In genomic region chr12:108729612-108730336, GRCh38 we compare ENCODE assay signal across 8 cellular contexts. TPM values are rescaled to one million over a fixed set of nuclear protein-coding genes. Genes with fewer than 3 reads are reported as not detected.
DNase-seq lines count a peak whose midpoint lies in the region; ATAC-seq and TF ChIP-seq lines count a peak whose summit lies in the region.

No MANE protein-coding gene starts in this region.

- WGBS in sigmoid colon, 2 donors, result 11 to 21% methylated on average over 14 of the region's 14 CpGs

- no peaks in the 10 kb centered on the region for H3K9me3 ChIP-seq in WERI-Rb-1 (ENCODE audit: severe bottlenecking)
- H3K9me3 ChIP-seq in sigmoid colon, result no peaks in the 10 kb centered on the region

- H3K36me3 ChIP-seq in WERI-Rb-1 (no peaks in the 10 kb centered on the region), sigmoid colon (no peaks in the 10 kb centered on the region)

- H3K27me3 ChIP-seq in WERI-Rb-1 (ENCODE audit: insufficient read depth, low read depth, severe bottlenecking) (no peaks in the 10 kb centered on the region), sigmoid colon (no peaks in the 10 kb centered on the region)

- no peak for TF ChIP-seq EP300 in sigmoid colon (IDR thresholded peaks at IDR 0.05)

- no peak for ATAC-seq in GM19452 (IDR thresholded peaks at IDR 0.05; ENCODE audit: unreplicated experiment)
- no peak for ATAC-seq in HG03342 (IDR thresholded peaks at IDR 0.05; ENCODE audit: unreplicated experiment)

- intact Hi-C loops in sigmoid colon (cut with DNase I), result loop anchor here (1.0 to 5.0 kb wide), 6 partner anchors 39 to 169 kb away; partner anchors contain the start of genes SART3 and SSH1

- in situ Hi-C loops in KBM-7 (cut with MboI; ENCODE audit: low pct_unique_long_range_greater_than_20kb, low sequenced_read_pairs), result no loop called here

- peak; percentile 40 for DNase-seq in CMK (ENCODE audit: low read depth)
- DNase-seq in Jurkat, Clone E6-1 (ENCODE audit: low read depth, low spot score), result peak; percentile 11
- DNase-seq in WERI-Rb-1, result no peak
- DNase-seq in globus pallidus (ENCODE audit: low spot score), result peak; percentile 79
- no peak for DNase-seq in sigmoid colon
- no peak for DNase-seq in KBM-7

- peaks cover 0 to 62% (median 45%) of the 10 kb centered on the region in 4 donors for H3K4me1 ChIP-seq in sigmoid colon

- TF ChIP-seq POLR2A in sigmoid colon (IDR thresholded peaks at IDR 0.05), result no peak

- H3K4me3 ChIP-seq in Jurkat, Clone E6-1 (ENCODE audit: low read length), result peak overlapping the region; percentile 76
- H3K4me3 ChIP-seq in WERI-Rb-1 (ENCODE audit: low read depth, low read length), result peak overlapping the region; percentile 92
- peak overlapping the region; percentile 98 to 100 (median 99) for H3K4me3 ChIP-seq in sigmoid colon

- TF ChIP-seq CTCF in WERI-Rb-1 (IDR thresholded peaks at IDR 0.05; ENCODE audit: low read depth, low read length), result no peak
- TF ChIP-seq CTCF in sigmoid colon (IDR thresholded peaks at IDR 0.05), result no peak

- H3K27ac ChIP-seq in WERI-Rb-1 (peak overlapping the region; percentile 84), sigmoid colon (peak overlapping the region; percentile 99 to 100 (median 100))

RNA-seq across cellular contexts. Expression of gene CORO1C, which starts 1.5 kb away (rescaled TPM):
- 87.2 TPM for polyA plus RNA-seq in Jurkat, Clone E6-1 (2012; ENCODE audit: insufficient read depth, insufficient read length)
- total RNA-seq in sigmoid colon, result 100 to 1,000 TPM; 247 to 569 (median 360) TPM
- polyA plus RNA-seq in sigmoid colon, result 10 to 100 TPM; 38.4 to 50.2 (median 49.2) TPM

Comparison
In these comparisons a context has a peak if more than half of its experiments do, and no peak if none do; other contexts are left out.
1. DNase-seq: peak in CMK (single experiment), Jurkat, Clone E6-1 (single experiment) and globus pallidus (single experiment); none in WERI-Rb-1 (single experiment), sigmoid colon (single experiment) and KBM-7 (single experiment).
2. Peak in every context shown above with its lines, with median percentiles within 50 percentile points of each other: H3K4me3 ChIP-seq.